Comparison of ENCODE assay signal across 19 cellular contexts in genomic region chr3:54791552-54792156, GRCh38.
DNase-seq lines count a peak whose midpoint lies in the region; ATAC-seq and TF ChIP-seq lines count a peak whose summit lies in the region.
"Had no signal": no experiment of that assay in that cellular context is flagged by ENCODE, and none has a peak within 500 bp of the region (broad histone marks: within the 10 kb centered on the region; RNA-seq: fewer than 3 reads in every experiment).

No MANE protein-coding gene starts in this region.

- H3K4me1 ChIP-seq in GM23338 (ENCODE audit: insufficient read depth) (peaks cover 9% of the 10 kb centered on the region; the same call in 1 of the 2 replicates), HUES48 (ENCODE audit: control insufficient read depth, insufficient read depth, low read length) (0 out of 2 replicates have a peak, but pooled peaks cover 11% of the 10 kb centered on the region), mucosa of descending colon (ENCODE audit: low read depth) (no peaks in the 10 kb centered on the region), osteoblast (ENCODE audit: insufficient read depth, low read length) (no peaks in the 10 kb centered on the region)
- H3K4me1 ChIP-seq: BE2C, Caco-2 had no signal

- H2AFZ ChIP-seq in GM23338 (no peak overlapping the region), osteoblast (ENCODE audit: low read length) (no peak overlapping the region)

- H3K4me3 ChIP-seq in GM23338: no peak overlapping the region
- no peak overlapping the region for H3K4me3 ChIP-seq in HUES48 (ENCODE audit: low read depth, low read length)
- peak overlapping the region; percentile 1 for H3K4me3 ChIP-seq in mucosa of descending colon
- H3K4me3 ChIP-seq in osteoblast (ENCODE audit: insufficient read depth, low read length): no peak overlapping the region

- ATAC-seq in GM23338: peak; percentile 67
- no peak for ATAC-seq in mucosa of descending colon
- no peak for ATAC-seq in activated T-helper 17 cell treated with anti-CD3 and anti-CD28 coated beads, Interleukin-2, amount 50 U/mL, for 72 hours (replicated peaks)
- ATAC-seq: HCT116 had no signal

- H3K36me3 ChIP-seq in GM23338 (ENCODE audit: insufficient read depth) (0 out of 2 replicates have a peak, but pooled peaks cover 4% of the 10 kb centered on the region), HUES48 (ENCODE audit: control insufficient read depth, insufficient read depth, low read length) (no peaks in the 10 kb centered on the region), mucosa of descending colon (ENCODE audit: low read depth) (no peaks in the 10 kb centered on the region), osteoblast (ENCODE audit: insufficient read depth, low read length) (no peaks in the 10 kb centered on the region)
- H3K36me3 ChIP-seq: BE2C had no signal

- TF ChIP-seq CTCF in GM23338 (conservative IDR thresholded peaks at IDR 0.05; ENCODE audit: low read depth in 2 of 2): no peak
- no peak for TF ChIP-seq CTCF in mucosa of descending colon (IDR thresholded peaks at IDR 0.05)
- no peak for TF ChIP-seq CTCF in osteoblast (IDR thresholded peaks at IDR 0.05; ENCODE audit: extremely low read depth, low read depth, low read length)

- no peaks in the 10 kb centered on the region for H3K9me3 ChIP-seq in HUES48 (ENCODE audit: control insufficient read depth, insufficient read depth, low read length)
- H3K9me3 ChIP-seq in mucosa of descending colon: no peaks in the 10 kb centered on the region
- no peaks in the 10 kb centered on the region for H3K9me3 ChIP-seq in osteoblast (ENCODE audit: low read depth, low read length)
- H3K9me3 ChIP-seq: BE2C had no signal

- H3K4me1 Mint-ChIP-seq in GM23338: peaks cover 14% of the 10 kb centered on the region; the same call in 2 of the 3 replicates
- no peaks in the 10 kb centered on the region for H3K4me1 Mint-ChIP-seq in activated T-helper 17 cell treated with anti-CD3 and anti-CD28 coated beads, Interleukin-2, amount 50 U/mL, for 72 hours
- H3K4me1 Mint-ChIP-seq: CD4-positive, CD25-positive, alpha-beta regulatory T cell; CD8-positive, alpha-beta memory T cell had no signal

- H3K27me3 ChIP-seq in GM23338 (ENCODE audit: insufficient read depth): no peaks in the 10 kb centered on the region
- no peaks in the 10 kb centered on the region for H3K27me3 ChIP-seq in HUES48 (ENCODE audit: control insufficient read depth, insufficient read depth, low read length)
- peaks cover 9% of the 10 kb centered on the region for H3K27me3 ChIP-seq in osteoblast (ENCODE audit: insufficient read depth, low read length)
- H3K27me3 ChIP-seq: BE2C had no signal

- no peaks in the 10 kb centered on the region for H4K20me1 ChIP-seq in GM23338 (replicated peaks; ENCODE audit: insufficient read depth)
- H4K20me1 ChIP-seq in osteoblast (ENCODE audit: insufficient read depth, low read length): no peaks in the 10 kb centered on the region

- intact Hi-C loops in mucosa of descending colon (cut with DNase I, micrococcal nuclease): no loop called here

- H3K79me2 ChIP-seq in GM23338 (replicated peaks; ENCODE audit: insufficient read depth): no peaks in the 10 kb centered on the region
- H3K79me2 ChIP-seq in osteoblast (ENCODE audit: insufficient read depth, low read length): no peaks in the 10 kb centered on the region

- H3K4me2 ChIP-seq in GM23338: peak overlapping the region; percentile 36; the same call in 1 of the 2 replicates
- H3K4me2 ChIP-seq in osteoblast (ENCODE audit: insufficient read depth, low read length): no peak overlapping the region

- H3K36me3 Mint-ChIP-seq in GM23338 (ENCODE audit: low read depth): peaks cover 12% of the 10 kb centered on the region; the same call in 2 of the 3 replicates
- no peaks in the 10 kb centered on the region for H3K36me3 Mint-ChIP-seq in activated T-helper 17 cell treated with anti-CD3 and anti-CD28 coated beads, Interleukin-2, amount 50 U/mL, for 72 hours (ENCODE audit: low read depth)
- H3K36me3 Mint-ChIP-seq: CD4-positive, CD25-positive, alpha-beta regulatory T cell; CD8-positive, alpha-beta memory T cell had no signal

- H3K9ac ChIP-seq in HUES48 (ENCODE audit: low read depth, low read length): no peak overlapping the region

- no peak for DNase-seq in GM23338 (ENCODE audit: low spot score)
- peak; percentile 71 for DNase-seq in NCI-H345 treated with DMSO at 0.1 percent for 48 hours (lab: John Stamatoyannopoulos, UW; ENCODE audit: unreplicated experiment)
- DNase-seq in mucosa of descending colon: no peak
- DNase-seq in osteoblast (ENCODE audit: insufficient read length, low spot score, missing footprints): no peak
- no peak for DNase-seq in NOMO-1 (lab: John Stamatoyannopoulos, UW; ENCODE audit: unreplicated experiment in 2 of 2)
- DNase-seq: ACHN; BE2C; C1 segment of cervical spinal cord; Caco-2; CD4-positive, CD25-positive, alpha-beta regulatory T cell; CD8-positive, alpha-beta memory T cell; GOT3; H7; HFFc6; IMR-90 had no signal

- H3F3A ChIP-seq in GM23338 (replicated peaks; ENCODE audit: low read depth): no peaks in the 10 kb centered on the region

- peaks cover 6% of the 10 kb centered on the region; the same call in 1 of the 3 replicates for H3K9me3 Mint-ChIP-seq in GM23338
- H3K9me3 Mint-ChIP-seq in activated T-helper 17 cell treated with anti-CD3 and anti-CD28 coated beads, Interleukin-2, amount 50 U/mL, for 72 hours: no peaks in the 10 kb centered on the region
- H3K9me3 Mint-ChIP-seq: HFFc6 had no signal

- H3K4me3 Mint-ChIP-seq in GM23338: no peak overlapping the region
- H3K4me3 Mint-ChIP-seq in activated T-helper 17 cell treated with anti-CD3 and anti-CD28 coated beads, Interleukin-2, amount 50 U/mL, for 72 hours: no peak overlapping the region
- H3K4me3 Mint-ChIP-seq: CD4-positive, CD25-positive, alpha-beta regulatory T cell; CD8-positive, alpha-beta memory T cell; HFFc6 had no signal

- peaks cover 4% of the 10 kb centered on the region; the same call in 1 of the 2 replicates for H3K9me2 ChIP-seq in GM23338 (ENCODE audit: insufficient read depth)

- no peaks in the 10 kb centered on the region for H3K27me3 Mint-ChIP-seq in GM23338 (ENCODE audit: insufficient read depth, low read depth, poor library complexity)
- H3K27me3 Mint-ChIP-seq in activated T-helper 17 cell treated with anti-CD3 and anti-CD28 coated beads, Interleukin-2, amount 50 U/mL, for 72 hours: no peaks in the 10 kb centered on the region
- H3K27me3 Mint-ChIP-seq: CD4-positive, CD25-positive, alpha-beta regulatory T cell had no signal

- H3K27ac ChIP-seq in GM23338 (ENCODE audit: low read depth) (no peak overlapping the region), HUES48 (ENCODE audit: low read depth, low read length) (peak overlapping the region; percentile 15), osteoblast (ENCODE audit: low read depth, low read length) (no peak overlapping the region)
- H3K27ac ChIP-seq: HL-60 had no signal

- H3K27ac Mint-ChIP-seq in GM23338: no peak overlapping the region
- no peak overlapping the region for H3K27ac Mint-ChIP-seq in activated T-helper 17 cell treated with anti-CD3 and anti-CD28 coated beads, Interleukin-2, amount 50 U/mL, for 72 hours
- H3K27ac Mint-ChIP-seq: CD4-positive, CD25-positive, alpha-beta regulatory T cell; CD8-positive, alpha-beta memory T cell; HFFc6 had no signal

TF ChIP-seq in GM23338, 12 proteins besides CTCF, POLR2A, EP300 and RAD21 (continues in another document):
- TF ChIP-seq JUNB (IDR thresholded peaks at IDR 0.05; ENCODE audit: unreplicated experiment): no peak
- no peak for TF ChIP-seq ZNF331 (CRISPR knock-in tag; IDR thresholded peaks at IDR 0.05; ENCODE audit: low read depth)
- no peak for TF ChIP-seq STAT1 (IDR thresholded peaks at IDR 0.05; ENCODE audit: unreplicated experiment)
- no peak for TF ChIP-seq ZNF114 (CRISPR knock-in tag; IDR thresholded peaks at IDR 0.05)
- no peak for TF ChIP-seq NANOG (IDR thresholded peaks at IDR 0.05; ENCODE audit: borderline replicate concordance)
- TF ChIP-seq CREB1 (CRISPR knock-in tag; IDR thresholded peaks at IDR 0.05; ENCODE audit: low read depth): no peak
- no peak for TF ChIP-seq REST (IDR thresholded peaks at IDR 0.05; ENCODE audit: unreplicated experiment)
- TF ChIP-seq POLR2AphosphoS5 (IDR thresholded peaks at IDR 0.05; ENCODE audit: low read depth): no peak
- TF ChIP-seq EZH2 (IDR thresholded peaks at IDR 0.05; ENCODE audit: low read depth, unreplicated experiment): no peak
